ENCODE assay signal across 8 cellular contexts in the genomic region with DNA sequence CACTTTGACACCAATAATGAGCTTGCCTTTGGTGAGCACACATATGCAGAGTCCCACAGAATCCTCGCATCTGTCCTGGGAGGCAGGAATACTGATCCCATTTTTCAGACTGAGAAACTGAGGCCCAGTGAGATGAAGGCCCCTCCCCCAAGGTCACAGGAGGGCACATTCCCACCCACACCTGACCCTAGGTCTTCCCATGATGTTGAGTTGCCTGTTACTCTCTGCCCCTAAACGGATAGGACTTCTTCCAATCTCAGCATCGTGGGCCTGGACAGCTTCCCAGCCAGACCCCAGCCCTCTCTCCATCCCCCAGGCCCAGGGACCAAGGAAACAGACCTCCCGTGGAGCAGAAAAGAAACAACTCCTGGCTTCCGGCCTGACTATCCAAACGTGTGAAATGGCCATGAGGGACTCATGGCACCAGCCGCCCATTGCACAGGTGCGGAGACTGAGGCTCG. TPM values are rescaled to one million over a fixed set of nuclear protein-coding genes. Genes with fewer than 3 reads are reported as not detected.
A peak's percentile ranks its signal among the peaks of the same experiment; 100 is the strongest.
DNase-seq lines count a peak whose midpoint lies in the region; ATAC-seq and TF ChIP-seq lines count a peak whose summit lies in the region.

No MANE protein-coding gene starts in this region.

- DNase-seq in BJ (ENCODE audit: low read depth): no peak
- no peak for DNase-seq in brain microvascular endothelial cell
- DNase-seq in mucosa of descending colon: no peak
- DNase-seq in iPS-NIHi11 (ENCODE audit: low spot score): no peak
- no peak for DNase-seq in AG20443 (ENCODE audit: low spot score)

- TF ChIP-seq CTCF in BJ (IDR thresholded peaks at IDR 0.05; ENCODE audit: insufficient read depth, low read depth, low read length) (no peak), brain microvascular endothelial cell (IDR thresholded peaks at IDR 0.05; ENCODE audit: low read depth, low read length, missing control alignments) (no peak), mucosa of descending colon (IDR thresholded peaks at IDR 0.05) (no peak)

- H3K4me1 ChIP-seq in mucosa of descending colon (ENCODE audit: low read depth): peaks cover 17% of the 10 kb centered on the region

- CTCF ChIA-PET in BJ (lab: Yijun Ruan, JAX): interaction anchor here (0.6 to 1.6 kb wide), 2 partner anchors 15 to 21 kb away, joined by 3 to 7 read pairs; no protein-coding TSS in a partner anchor

- H3K36me3 ChIP-seq in BJ (ENCODE audit: control insufficient read depth, insufficient read depth, low read length) (no peaks in the 10 kb centered on the region), brain microvascular endothelial cell (replicated peaks) (no peaks in the 10 kb centered on the region), mucosa of descending colon (ENCODE audit: low read depth) (no peaks in the 10 kb centered on the region)

- no peak overlapping the region for H3K27ac ChIP-seq in brain microvascular endothelial cell

- H3K4me3 ChIP-seq in BJ (ENCODE audit: low read depth, low read length): peak overlapping the region; percentile 56
- H3K4me3 ChIP-seq in brain microvascular endothelial cell (ENCODE audit: low read depth, low read length): peak overlapping the region; percentile 66
- H3K4me3 ChIP-seq in mucosa of descending colon: peak overlapping the region; percentile 65

- peak; percentile 8 for ATAC-seq in HG03159 (IDR thresholded peaks at IDR 0.05; ENCODE audit: unreplicated experiment)
- ATAC-seq in mucosa of descending colon: no peak
- no peak for ATAC-seq in HG02884 (IDR thresholded peaks at IDR 0.05; ENCODE audit: unreplicated experiment)
- no peak for ATAC-seq in GM18502 (IDR thresholded peaks at IDR 0.05; ENCODE audit: poor library complexity, unreplicated experiment)

- intact Hi-C loops in mucosa of descending colon (cut with DNase I, micrococcal nuclease): no loop called here

- POLR2A ChIA-PET in BJ (lab: Charles Lee): no interaction called here

- in situ Hi-C loops in brain microvascular endothelial cell (cut with HindIII; ENCODE audit: low pct_ligation_motif_present, low sequenced_read_pairs): no loop called here

- no peaks in the 10 kb centered on the region for H3K9me3 ChIP-seq in mucosa of descending colon

- H3K27me3 ChIP-seq in BJ (ENCODE audit: control insufficient read depth, insufficient read depth, low read length) (no peaks in the 10 kb centered on the region), brain microvascular endothelial cell (replicated peaks) (no peaks in the 10 kb centered on the region)

RNA-seq across cellular contexts. Expression of a gene that starts 0.9 kb away (rescaled TPM):
- 39.8 and 52.7 TPM in 2 replicates for polyA plus RNA-seq in BJ (2011; rRNA removed)
- polyA minus RNA-seq in BJ (2011; rRNA and poly(A)+ RNA removed): 26.3 and 36.3 TPM in 2 replicates
- 100 to 1,000 TPM; 107 to 158 (median 128) TPM for total RNA-seq in mucosa of descending colon

RNA-seq across cellular contexts. Expression of a gene that starts 9.2 kb away (rescaled TPM):
- polyA plus RNA-seq in BJ (2011; rRNA removed): 11.5 and 23.7 TPM in 2 replicates
- polyA minus RNA-seq in BJ (2011; rRNA and poly(A)+ RNA removed): 10.9 and 11.9 TPM in 2 replicates
- total RNA-seq in mucosa of descending colon: 10 to 100 TPM; 56.2 to 89.4 (median 57.1) TPM

RNA-seq across cellular contexts. Expression of a gene that starts 53.7 kb away (rescaled TPM):
- polyA plus RNA-seq in BJ (2011; rRNA removed): 13.7 and 17.6 TPM in 2 replicates
- 7.0 and 12.2 TPM in 2 replicates for polyA minus RNA-seq in BJ (2011; rRNA and poly(A)+ RNA removed)
- total RNA-seq in mucosa of descending colon: 10 to 100 TPM; 27.6 to 59.7 (median 48.3) TPM
